21 cellular contexts compared by ENCODE assay signal in genomic region chr12:47133981-47134380, GRCh38. TPM values are rescaled to one million over a fixed set of nuclear protein-coding genes. Genes with fewer than 3 reads are reported as not detected.
DNase-seq lines count a peak whose midpoint lies in the region; ATAC-seq, FAIRE-seq and TF ChIP-seq lines count a peak whose summit lies in the region.
"Had no signal": no experiment of that assay in that cellular context is flagged by ENCODE, and none has a peak within 500 bp of the region (broad histone marks: within the 10 kb centered on the region; RNA-seq: fewer than 3 reads in every experiment).

No MANE protein-coding gene starts in this region.

- H3K9me3 Mint-ChIP-seq in activated CD8-positive, alpha-beta T cell treated with anti-CD3 and anti-CD28 coated beads for 36 hours, result peaks cover under 1% of the 10 kb centered on the region
- peaks cover 2% of the 10 kb centered on the region for H3K9me3 Mint-ChIP-seq in activated CD8-positive, alpha-beta T cell treated with anti-CD3 and anti-CD28 coated beads, Interleukin-2, amount 10 ng/mL, durations not matched to agents 7 days and 5 days (ENCODE audit: insufficient read depth)
- H3K9me3 Mint-ChIP-seq in effector memory CD8-positive, alpha-beta T cell, result no peaks in the 10 kb centered on the region

- intact Hi-C loops in activated CD8-positive, alpha-beta T cell treated with anti-CD3 and anti-CD28 coated beads for 36 hours (cut with micrococcal nuclease), result no loop called here

- H3K27ac ChIP-seq in A549 (peak overlapping the region in 1 of 2 experiments; percentile 42; a peak in 4 of 6 replicates), right atrium auricular region (no peak overlapping the region)
- H3K27ac ChIP-seq: BLaER1 treated with 17β-estradiol and CSF1 and Interleukin-3, amounts not matched to agents 10 nM and 100 nM; RWPE1 had no signal

- no peak overlapping the region for H3K4me3 Mint-ChIP-seq in activated CD8-positive, alpha-beta T cell treated with anti-CD3 and anti-CD28 coated beads for 36 hours
- no peak overlapping the region for H3K4me3 Mint-ChIP-seq in activated CD8-positive, alpha-beta T cell treated with anti-CD3 and anti-CD28 coated beads, Interleukin-2, amount 10 ng/mL, durations not matched to agents 7 days and 5 days
- H3K4me3 Mint-ChIP-seq in effector memory CD8-positive, alpha-beta T cell, result no peak overlapping the region

- H3K36me3 Mint-ChIP-seq in activated CD8-positive, alpha-beta T cell treated with anti-CD3 and anti-CD28 coated beads for 36 hours (ENCODE audit: low read depth), result peaks cover 16% of the 10 kb centered on the region
- peaks cover 23% of the 10 kb centered on the region for H3K36me3 Mint-ChIP-seq in activated CD8-positive, alpha-beta T cell treated with anti-CD3 and anti-CD28 coated beads, Interleukin-2, amount 10 ng/mL, durations not matched to agents 7 days and 5 days (ENCODE audit: low read depth)
- peaks cover 8% of the 10 kb centered on the region for H3K36me3 Mint-ChIP-seq in effector memory CD8-positive, alpha-beta T cell (ENCODE audit: insufficient read depth)

- TF ChIP-seq CTCF in activated CD8-positive, alpha-beta T cell treated with anti-CD3 and anti-CD28 coated beads for 36 hours (IDR thresholded peaks at IDR 0.05), result no peak
- no peak for TF ChIP-seq CTCF in A549 (IDR thresholded peaks at IDR 0.05)
- no peak for TF ChIP-seq CTCF in right atrium auricular region (IDR thresholded peaks at IDR 0.05)

- peak; percentile 59 for FAIRE-seq in A549 (lab: Jason Lieb, UNC)
- peak; percentile 74 for FAIRE-seq in H54 (lab: Jason Lieb, UNC)
- FAIRE-seq: A204.1, GM12892, HepG2 had no signal

- H3K4me1 Mint-ChIP-seq in activated CD8-positive, alpha-beta T cell treated with anti-CD3 and anti-CD28 coated beads for 36 hours (ENCODE audit: low read depth), result peaks cover 11% of the 10 kb centered on the region
- no peaks in the 10 kb centered on the region for H3K4me1 Mint-ChIP-seq in activated CD8-positive, alpha-beta T cell treated with anti-CD3 and anti-CD28 coated beads, Interleukin-2, amount 10 ng/mL, durations not matched to agents 7 days and 5 days (ENCODE audit: low read depth)
- H3K4me1 Mint-ChIP-seq in effector memory CD8-positive, alpha-beta T cell (ENCODE audit: low read depth in 2 of 2), result peaks cover 2 to 4% of the 10 kb centered on the region in 2 donors

- TF ChIP-seq POLR2A in A549 (IDR thresholded peaks at IDR 0.05; ENCODE audit: low read length), result no peak
- TF ChIP-seq POLR2A in H54 (IDR thresholded peaks at IDR 0.05; ENCODE audit: low read depth, low read length), result no peak

- no peak for ATAC-seq in activated CD8-positive, alpha-beta T cell treated with anti-CD3 and anti-CD28 coated beads for 36 hours
- ATAC-seq in activated CD8-positive, alpha-beta T cell treated with anti-CD3 and anti-CD28 coated beads, Interleukin-2, amount 10 ng/mL, durations not matched to agents 7 days and 5 days, result no peak
- no peak for ATAC-seq in A549
- no peak for ATAC-seq in effector memory CD8-positive, alpha-beta T cell (replicated peaks)
- ATAC-seq in GM21723 (IDR thresholded peaks at IDR 0.05; ENCODE audit: unreplicated experiment), result no peak
- no peak for ATAC-seq in HG03457 (IDR thresholded peaks at IDR 0.05; ENCODE audit: unreplicated experiment)
- ATAC-seq: HepG2 had no signal

- 54% methylated on average over 4 of the region's 4 CpGs for WGBS in A549 (ENCODE audit: missing lambda C conversion rate)

- CTCF ChIA-PET in activated CD8-positive, alpha-beta T cell treated with anti-CD3 and anti-CD28 coated beads for 36 hours (lab: Charles Lee), result interaction anchor here (1.0 kb wide), 1 partner anchor 11 kb away, joined by 3 read pairs; no protein-coding TSS in a partner anchor
- CTCF ChIA-PET in activated CD8-positive, alpha-beta T cell treated with anti-CD3 and anti-CD28 coated beads, Interleukin-2, amount 10 ng/mL, durations not matched to agents 7 days and 5 days (lab: Charles Lee), result no interaction called here
- CTCF ChIA-PET in A549 (lab: Yijun Ruan, JAX), result interaction anchor here (1.4 kb wide), 1 partner anchor 13 kb away, joined by 4 read pairs; no protein-coding TSS in a partner anchor

- peak overlapping the region; percentile 12; the same call in 1 of the 3 replicates for H3K4me2 ChIP-seq in A549
- H3K4me2 ChIP-seq: BLaER1 treated with 17β-estradiol and CSF1 and Interleukin-3, amounts not matched to agents 10 nM and 100 nM had no signal

- TF ChIP-seq EP300 in A549 (IDR thresholded peaks at IDR 0.05), result no peak

- peaks cover 16% of the 10 kb centered on the region for H3K4me1 ChIP-seq in A549
- no peaks in the 10 kb centered on the region for H3K4me1 ChIP-seq in right atrium auricular region

- no peaks in the 10 kb centered on the region for H3K27me3 Mint-ChIP-seq in activated CD8-positive, alpha-beta T cell treated with anti-CD3 and anti-CD28 coated beads for 36 hours
- no peaks in the 10 kb centered on the region for H3K27me3 Mint-ChIP-seq in activated CD8-positive, alpha-beta T cell treated with anti-CD3 and anti-CD28 coated beads, Interleukin-2, amount 10 ng/mL, durations not matched to agents 7 days and 5 days (ENCODE audit: low read depth)
- no peaks in the 10 kb centered on the region for H3K27me3 Mint-ChIP-seq in effector memory CD8-positive, alpha-beta T cell

- POLR2A ChIA-PET in activated CD8-positive, alpha-beta T cell treated with anti-CD3 and anti-CD28 coated beads for 36 hours (lab: Charles Lee), result no interaction called here
- POLR2A ChIA-PET in activated CD8-positive, alpha-beta T cell treated with anti-CD3 and anti-CD28 coated beads, Interleukin-2, amount 10 ng/mL, durations not matched to agents 7 days and 5 days (lab: Charles Lee), result no interaction called here
- POLR2A ChIA-PET in A549 (lab: Yijun Ruan, JAX), result no interaction called here

- peak overlapping the region; percentile 41 for H3K27ac Mint-ChIP-seq in activated CD8-positive, alpha-beta T cell treated with anti-CD3 and anti-CD28 coated beads for 36 hours
- no peak overlapping the region for H3K27ac Mint-ChIP-seq in activated CD8-positive, alpha-beta T cell treated with anti-CD3 and anti-CD28 coated beads, Interleukin-2, amount 10 ng/mL, durations not matched to agents 7 days and 5 days
- peak overlapping the region; percentile 35 to 41 for H3K27ac Mint-ChIP-seq in effector memory CD8-positive, alpha-beta T cell

- H3K27me3 ChIP-seq in right atrium auricular region, result peaks cover 0 to 3% of the 10 kb centered on the region in 2 donors
- H3K27me3 ChIP-seq: BLaER1 treated with 17β-estradiol and CSF1 and Interleukin-3, amounts not matched to agents 10 nM and 100 nM had no signal

- no peaks in the 10 kb centered on the region for H3K36me3 ChIP-seq in right atrium auricular region
- H3K36me3 ChIP-seq: BLaER1 treated with 17β-estradiol and CSF1 and Interleukin-3, amounts not matched to agents 10 nM and 100 nM had no signal

- no peak for TF ChIP-seq RAD21 in A549 (conservative IDR thresholded peaks at IDR 0.05 in 1 of 2, IDR thresholded peaks at IDR 0.05 in 1 of 2)

- H3K9me3 ChIP-seq in A549 (peaks cover 4% of the 10 kb centered on the region; the same call in 2 of the 3 replicates), right atrium auricular region (no peaks in the 10 kb centered on the region)

- peak; percentile 37 for DNase-seq in activated CD8-positive, alpha-beta T cell treated with anti-CD3 and anti-CD28 coated beads for 36 hours
- DNase-seq in activated CD8-positive, alpha-beta T cell treated with anti-CD3 and anti-CD28 coated beads, Interleukin-2, amount 10 ng/mL, durations not matched to agents 7 days and 5 days, result no peak
- DNase-seq in A549 (ENCODE audit: low read depth in 1 of 2, low spot score in 1 of 2), result no peak
- DNase-seq in H54 (ENCODE audit: insufficient read length, low spot score), result no peak
- no peak for DNase-seq in effector memory CD8-positive, alpha-beta T cell
- DNase-seq in right atrium auricular region (ENCODE audit: low spot score), result no peak
- DNase-seq: DND-41, H7, KG1, NCI-H1048, NCI-H146, NCI-H2081, NCI-H748 treated with DMSO at 0.1 percent for 48 hours, OCI-M1 had no signal

- H3K4me3 ChIP-seq in A549 (no peak overlapping the region), right atrium auricular region (no peak overlapping the region)
- H3K4me3 ChIP-seq: BLaER1 treated with 17β-estradiol and CSF1 and Interleukin-3, amounts not matched to agents 10 nM and 100 nM had no signal

TF ChIP-seq in A549, 52 proteins besides CTCF, POLR2A, EP300 and RAD21:
- TF ChIP-seq RNF2 (IDR thresholded peaks at IDR 0.05; ENCODE audit: borderline replicate concordance, low read depth) (no peak), CEBPB (IDR thresholded peaks at IDR 0.05) (0 out of 4 replicates have a peak, but pooled peaks of 1 of the 2 experiments have one; percentile 44), BCL3 (IDR thresholded peaks at IDR 0.05) (no peak)

RNA-seq across cellular contexts. Expression of gene AMIGO2, which starts 54.2 kb away (rescaled TPM):
- total RNA-seq in activated CD8-positive, alpha-beta T cell treated with anti-CD3 and anti-CD28 coated beads for 36 hours, result 10 to 100 TPM; 12.1 to 12.5 TPM
- total RNA-seq in activated CD8-positive, alpha-beta T cell treated with anti-CD3 and anti-CD28 coated beads, Interleukin-2, amount 10 ng/mL, durations not matched to agents 7 days and 5 days, result 10 to 100 TPM; 10.2 TPM
- 636 and 690 TPM in 2 replicates for polyA plus RNA-seq in A549 (2011; rRNA removed)
- polyA plus RNA-seq in A549 (2012; cell fraction: cytosol; rRNA removed), result 131 and 181 TPM in 2 replicates
- polyA plus RNA-seq in A549 (2012; cell fraction: nucleus; rRNA removed), result 104 and 164 TPM in 2 replicates
- 196 to 288 TPM (median 273 TPM) in 3 replicates for polyA plus RNA-seq in A549 (2017; fragmentation: RNase III; extraction: RNeasy Plus Mini Kit Qiagen cat#74134 plus additional on column Dnase treatment)
- 293 and 311 TPM in 2 replicates for polyA minus RNA-seq in A549 (2011; rRNA and poly(A)+ RNA removed)
- total RNA-seq in right atrium auricular region, result 1 to 10 TPM; 2.3 to 5.8 TPM
- total RNA-seq: HepG2 had no signal
- polyA plus RNA-seq: HepG2 had no signal

RNA-seq across cellular contexts. Expression of gene PCED1B, which starts 54.6 kb away (rescaled TPM):
- 100 to 1,000 TPM; 117 to 119 TPM for total RNA-seq in activated CD8-positive, alpha-beta T cell treated with anti-CD3 and anti-CD28 coated beads for 36 hours
- total RNA-seq in activated CD8-positive, alpha-beta T cell treated with anti-CD3 and anti-CD28 coated beads, Interleukin-2, amount 10 ng/mL, durations not matched to agents 7 days and 5 days, result 10 to 100 TPM; 72.1 to 74.2 TPM
- 74.6 and 92.2 TPM in 2 replicates for polyA plus RNA-seq in A549 (2011; rRNA removed)
- polyA plus RNA-seq in A549 (2012; cell fraction: cytosol; rRNA removed), result 104 and 133 TPM in 2 replicates
- polyA plus RNA-seq in A549 (2012; cell fraction: nucleus; rRNA removed), result 247 TPM in 2 replicates
- 92.7 to 122 TPM (median 108 TPM) in 3 replicates for polyA plus RNA-seq in A549 (2017; fragmentation: RNase III; extraction: RNeasy Plus Mini Kit Qiagen cat#74134 plus additional on column Dnase treatment)
- 75.0 and 84.8 TPM in 2 replicates for polyA minus RNA-seq in A549 (2011; rRNA and poly(A)+ RNA removed)
- 1 to 10 TPM in 1 of 2 donors, under 1 TPM in 1; 0.98 to 1.4 TPM for total RNA-seq in right atrium auricular region

Comparison
In these comparisons a context has a peak if more than half of its experiments do, and no peak if none do; other contexts are left out.
1. RNA of gene PCED1B, which starts 54.6 kb away (total RNA-seq): 117 to 119 TPM in activated CD8-positive, alpha-beta T cell treated with anti-CD3 and anti-CD28 coated beads for 36 hours and 72.1 to 74.2 TPM in activated CD8-positive, alpha-beta T cell treated with anti-CD3 and anti-CD28 coated beads, Interleukin-2, amount 10 ng/mL, durations not matched to agents 7 days and 5 days; 0.98 to 1.4 TPM in right atrium auricular region; every median in the first group is over 10 times any median in the second.